ENCODE assay signal across 15 cellular contexts in genomic region chr7:10934292-10934691, GRCh38. TPM values are rescaled to one million over a fixed set of nuclear protein-coding genes. Genes with fewer than 3 reads are reported as not detected.
DNase-seq lines count a peak whose midpoint lies in the region; ATAC-seq, FAIRE-seq and TF ChIP-seq lines count a peak whose summit lies in the region.
"Had no signal": no experiment of that assay in that cellular context is flagged by ENCODE, and none has a peak within 500 bp of the region (broad histone marks: within the 10 kb centered on the region; RNA-seq: fewer than 3 reads in every experiment).

No MANE protein-coding gene starts in this region.

- peaks cover 30% of the 10 kb centered on the region for H3K36me3 ChIP-seq in astrocyte (ENCODE audit: insufficient read depth, low read length)
- peaks cover 17 to 35% (median 27%) of the 10 kb centered on the region in 3 donors for H3K36me3 ChIP-seq in tibial artery

- H3K79me2 ChIP-seq in astrocyte (ENCODE audit: insufficient read depth, low read length), result peaks cover 41% of the 10 kb centered on the region

- H3K4me2 ChIP-seq in astrocyte (ENCODE audit: low read length), result no peak overlapping the region

- H3K4me3 Mint-ChIP-seq in astrocyte (ENCODE audit: unreplicated experiment), result no peak overlapping the region
- H3K4me3 Mint-ChIP-seq in activated naive CD4-positive, alpha-beta T cell treated with anti-CD3 and anti-CD28 coated beads, Interleukin-2, amount 10 ng/mL, durations not matched to agents 7 days and 5 days, result no peak overlapping the region
- H3K4me3 Mint-ChIP-seq: activated T-helper 1 cell treated with anti-CD3 and anti-CD28 coated beads, Interleukin-12 subunit alpha, Interleukin-12 subunit beta, Interleukin-2, Interleukin-4 antibody, amounts not matched to agents 30 ng/mL and 10 ng/mL and 1 ng/mL, durations not matched to agents 14 hours and 24 hours and 36 hours; H9; stimulated activated naive CD8-positive, alpha-beta T cell treated with anti-CD3 and anti-CD28 coated beads, Interleukin-15, amount 100 ng/mL, for 72 hours had no signal

- peak; percentile 53 for DNase-seq in H4 (ENCODE audit: low spot score)
- peak; percentile 62 for DNase-seq in astrocyte (ENCODE audit: low read depth)
- DNase-seq in left kidney (ENCODE audit: low read depth, low spot score), result peak; percentile 10
- no peak for DNase-seq in tibial artery
- no peak for DNase-seq in effector CD4-positive, alpha-beta T cell
- no peak for DNase-seq in activated naive CD4-positive, alpha-beta T cell treated with anti-CD3 and anti-CD28 coated beads, Interleukin-2, amount 10 ng/mL, durations not matched to agents 7 days and 5 days
- DNase-seq: DMS153; H9; NCI-H1436 treated with DMSO at 0.1 percent for 48 hours; stimulated activated naive CD8-positive, alpha-beta T cell treated with anti-CD3 and anti-CD28 coated beads, Interleukin-15, amount 100 ng/mL, for 72 hours had no signal

- H3K27ac ChIP-seq in astrocyte (ENCODE audit: low read depth, low read length) (no peak overlapping the region), tibial artery (peak overlapping the region; percentile 94)

- no peaks in the 10 kb centered on the region for H3K27me3 Mint-ChIP-seq in astrocyte (ENCODE audit: low read depth, unreplicated experiment)
- no peaks in the 10 kb centered on the region for H3K27me3 Mint-ChIP-seq in activated naive CD4-positive, alpha-beta T cell treated with anti-CD3 and anti-CD28 coated beads, Interleukin-2, amount 10 ng/mL, durations not matched to agents 7 days and 5 days
- H3K27me3 Mint-ChIP-seq: progenitor cell of endocrine pancreas; stimulated activated naive CD8-positive, alpha-beta T cell treated with anti-CD3 and anti-CD28 coated beads, Interleukin-15, amount 100 ng/mL, for 72 hours had no signal

- no peak overlapping the region for H2AFZ ChIP-seq in astrocyte (ENCODE audit: low read depth, low read length)

- no peaks in the 10 kb centered on the region for H3K9me3 Mint-ChIP-seq in astrocyte (ENCODE audit: unreplicated experiment)
- H3K9me3 Mint-ChIP-seq in activated naive CD4-positive, alpha-beta T cell treated with anti-CD3 and anti-CD28 coated beads, Interleukin-2, amount 10 ng/mL, durations not matched to agents 7 days and 5 days, result no peaks in the 10 kb centered on the region
- H3K9me3 Mint-ChIP-seq: activated T-helper 1 cell treated with anti-CD3 and anti-CD28 coated beads, Interleukin-12 subunit alpha, Interleukin-12 subunit beta, Interleukin-2, Interleukin-4 antibody, amounts not matched to agents 30 ng/mL and 10 ng/mL and 1 ng/mL, durations not matched to agents 14 hours and 24 hours and 36 hours; H9; stimulated activated naive CD8-positive, alpha-beta T cell treated with anti-CD3 and anti-CD28 coated beads, Interleukin-15, amount 100 ng/mL, for 72 hours had no signal

- FAIRE-seq in astrocyte (lab: Jason Lieb, UNC), result no peak
- FAIRE-seq: GM12878 had no signal

- H3K4me1 Mint-ChIP-seq in astrocyte (ENCODE audit: low read depth, unreplicated experiment), result peaks cover 9% of the 10 kb centered on the region
- H3K4me1 Mint-ChIP-seq in activated naive CD4-positive, alpha-beta T cell treated with anti-CD3 and anti-CD28 coated beads, Interleukin-2, amount 10 ng/mL, durations not matched to agents 7 days and 5 days, result peaks cover 23% of the 10 kb centered on the region

- H3K9ac ChIP-seq in astrocyte (ENCODE audit: low read length), result no peak overlapping the region

- no peak overlapping the region for H3K4me3 ChIP-seq in astrocyte (ENCODE audit: insufficient read depth, low read depth, low read length)
- peak overlapping the region in 1 of 2 donors; percentile 16 for H3K4me3 ChIP-seq in tibial artery

- H3K9me3 ChIP-seq in astrocyte (ENCODE audit: insufficient read depth, low read depth, low read length), result no peaks in the 10 kb centered on the region
- no peaks in the 10 kb centered on the region for H3K9me3 ChIP-seq in tibial artery

- peaks cover 4% of the 10 kb centered on the region for H3K36me3 Mint-ChIP-seq in astrocyte (ENCODE audit: low read depth, unreplicated experiment)
- H3K36me3 Mint-ChIP-seq in activated naive CD4-positive, alpha-beta T cell treated with anti-CD3 and anti-CD28 coated beads, Interleukin-2, amount 10 ng/mL, durations not matched to agents 7 days and 5 days, result peaks cover 35% of the 10 kb centered on the region

- H3K4me1 ChIP-seq in astrocyte (ENCODE audit: insufficient read depth, low read length) (peaks cover 6% of the 10 kb centered on the region), tibial artery (peaks cover 4 to 80% (median 23%) of the 10 kb centered on the region in 4 donors)

- intact Hi-C loops in tibial artery (cut with DNase I; ENCODE audit: low total_unique reads), result no loop called here

- no peak overlapping the region for H3K27ac Mint-ChIP-seq in astrocyte (ENCODE audit: unreplicated experiment)
- no peak overlapping the region for H3K27ac Mint-ChIP-seq in activated naive CD4-positive, alpha-beta T cell treated with anti-CD3 and anti-CD28 coated beads, Interleukin-2, amount 10 ng/mL, durations not matched to agents 7 days and 5 days
- H3K27ac Mint-ChIP-seq: activated T-helper 1 cell treated with anti-CD3 and anti-CD28 coated beads, Interleukin-12 subunit alpha, Interleukin-12 subunit beta, Interleukin-2, Interleukin-4 antibody, amounts not matched to agents 30 ng/mL and 10 ng/mL and 1 ng/mL, durations not matched to agents 14 hours and 24 hours and 36 hours; H9; progenitor cell of endocrine pancreas; stimulated activated naive CD8-positive, alpha-beta T cell treated with anti-CD3 and anti-CD28 coated beads, Interleukin-15, amount 100 ng/mL, for 72 hours had no signal

- no peaks in the 10 kb centered on the region for H3K27me3 ChIP-seq in astrocyte (ENCODE audit: insufficient read depth, low read length)
- no peaks in the 10 kb centered on the region for H3K27me3 ChIP-seq in tibial artery

- H4K20me1 ChIP-seq in astrocyte (ENCODE audit: insufficient read depth, low read length), result peaks cover 11% of the 10 kb centered on the region

- CTCF ChIA-PET in activated naive CD4-positive, alpha-beta T cell treated with anti-CD3 and anti-CD28 coated beads, Interleukin-2, amount 10 ng/mL, durations not matched to agents 7 days and 5 days (lab: Charles Lee), result no interaction called here

- no peak for TF ChIP-seq CTCF in astrocyte (IDR thresholded peaks at IDR 0.05; ENCODE audit: insufficient read depth, low read depth, low read length)
- no peak for TF ChIP-seq CTCF in tibial artery (IDR thresholded peaks at IDR 0.05)

- ATAC-seq in HG02970 (IDR thresholded peaks at IDR 0.05; ENCODE audit: low FRiP score, unreplicated experiment), result no peak
- ATAC-seq: activated CD4-positive, CD25-positive, alpha-beta regulatory T cell treated with anti-CD3 and anti-CD28 coated beads, Interleukin-2, amount 50 U/mL, for 24 hours; GM12878; stimulated activated naive CD8-positive, alpha-beta T cell treated with anti-CD3 and anti-CD28 coated beads, Interleukin-15, amount 100 ng/mL, for 72 hours had no signal

RNA-seq across cellular contexts. Expression of gene PHF14, which starts 39.4 kb away (rescaled TPM):
- 53.1 and 71.6 TPM in 2 replicates for total RNA-seq in H4 (2014; rRNA removed; shearing (Covaris generic))
- 28.8 and 31.7 TPM in 2 replicates for total RNA-seq in astrocyte

Comparison
In these comparisons a context has a peak if more than half of its experiments do, and no peak if none do; other contexts are left out.
1. DNase-seq: peak in H4 (single experiment), astrocyte (single experiment) and left kidney (single experiment); none in tibial artery (0 of 2), effector CD4-positive, alpha-beta T cell (single experiment) and activated naive CD4-positive, alpha-beta T cell treated with anti-CD3 and anti-CD28 coated beads, Interleukin-2, amount 10 ng/mL, durations not matched to agents 7 days and 5 days (single experiment).